In the genomic region with DNA sequence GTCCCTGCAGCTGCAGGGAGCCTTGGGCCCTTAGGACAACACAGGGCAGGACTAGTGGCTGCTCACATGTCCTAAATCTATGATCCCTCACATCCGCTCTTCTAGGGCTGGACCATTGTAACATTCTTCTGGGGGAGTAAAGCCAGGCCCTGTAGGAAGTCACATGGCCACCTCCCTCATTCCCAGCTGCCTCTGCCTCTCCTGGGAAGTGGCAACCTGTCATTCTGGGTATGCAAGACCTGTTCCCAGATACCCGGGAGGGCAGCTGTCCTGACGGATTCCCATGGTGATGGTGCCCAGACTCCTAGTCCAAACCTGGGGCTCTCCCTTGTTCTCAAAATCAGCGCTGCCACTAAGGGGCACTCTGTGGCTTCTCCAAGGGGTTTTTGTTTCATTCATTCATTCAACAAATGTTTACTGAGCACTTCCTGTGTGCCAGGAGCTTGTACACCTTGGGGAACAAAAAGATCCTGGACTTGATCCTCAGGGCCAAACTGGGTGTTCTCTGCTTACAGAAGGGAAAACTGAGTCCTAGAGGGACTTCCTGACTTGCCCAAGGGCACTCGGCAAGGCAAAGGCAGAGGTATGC, we compare ENCODE assay signal across 24 cellular contexts.
A peak's percentile ranks its signal among the peaks of the same experiment; 100 is the strongest.
DNase-seq lines count a peak whose midpoint lies in the region; ATAC-seq and TF ChIP-seq lines count a peak whose summit lies in the region.
"Had no signal": no experiment of that assay in that cellular context is flagged by ENCODE, and none has a peak within 500 bp of the region (broad histone marks: within the 10 kb centered on the region; RNA-seq: fewer than 3 reads in every experiment).

No MANE protein-coding gene starts in this region.

- H3K36me3 ChIP-seq in BE2C (no peaks in the 10 kb centered on the region), parathyroid adenoma (ENCODE audit: control insufficient read depth, insufficient read depth, low read length) (no peaks in the 10 kb centered on the region)
- H3K36me3 ChIP-seq: suprapubic skin had no signal

- TF ChIP-seq CTCF in BE2C (IDR thresholded peaks at IDR 0.05; ENCODE audit: low read depth, low read length), result no peak
- TF ChIP-seq CTCF in fibroblast of villous mesenchyme (IDR thresholded peaks at IDR 0.05; ENCODE audit: insufficient read depth, low read depth, low read length), result no peak
- TF ChIP-seq CTCF in parathyroid adenoma (IDR thresholded peaks at IDR 0.05), result no peak
- TF ChIP-seq CTCF in natural killer cell (IDR thresholded peaks at IDR 0.05), result no peak

- H3K4me3 Mint-ChIP-seq in natural killer cell, result no peak overlapping the region
- H3K4me3 Mint-ChIP-seq: activated CD4-positive, alpha-beta memory T cell treated with anti-CD3 and anti-CD28 coated beads for 36 hours; activated naive CD8-positive, alpha-beta T cell; stimulated activated naive B cell treated with anti-CD40 and anti-IgM and Interleukin-4, amounts not matched to agents 10 μg/mL and 1 μg/mL and 100 μg/mL, for 72 hours had no signal

- H3K27me3 ChIP-seq in BE2C (no peaks in the 10 kb centered on the region), parathyroid adenoma (ENCODE audit: control insufficient read depth, insufficient read depth, low read length) (no peaks in the 10 kb centered on the region)
- H3K27me3 ChIP-seq: heart left ventricle, suprapubic skin had no signal

- H3K27ac Mint-ChIP-seq in natural killer cell, result no peak overlapping the region
- H3K27ac Mint-ChIP-seq: activated CD4-positive, alpha-beta memory T cell treated with anti-CD3 and anti-CD28 coated beads for 36 hours; activated naive CD8-positive, alpha-beta T cell; stimulated activated naive B cell treated with anti-CD40 and anti-IgM and Interleukin-4, amounts not matched to agents 10 μg/mL and 1 μg/mL and 100 μg/mL, for 72 hours had no signal

- no peak overlapping the region for H3K9ac ChIP-seq in parathyroid adenoma

- no peaks in the 10 kb centered on the region for H3K9me3 Mint-ChIP-seq in natural killer cell
- H3K9me3 Mint-ChIP-seq: activated CD4-positive, alpha-beta memory T cell treated with anti-CD3 and anti-CD28 coated beads for 36 hours; stimulated activated naive B cell treated with anti-CD40 and anti-IgM and Interleukin-4, amounts not matched to agents 10 μg/mL and 1 μg/mL and 100 μg/mL, for 72 hours had no signal

- H3K9me3 ChIP-seq in BE2C, result no peaks in the 10 kb centered on the region
- no peaks in the 10 kb centered on the region for H3K9me3 ChIP-seq in parathyroid adenoma (ENCODE audit: control insufficient read depth, low read length)
- H3K9me3 ChIP-seq: heart left ventricle, suprapubic skin had no signal

- H3K4me1 ChIP-seq in BE2C (peaks cover 38% of the 10 kb centered on the region), parathyroid adenoma (peaks cover 34% of the 10 kb centered on the region)

- DNase-seq in BE2C (peak; percentile 38), NCI-H1417 treated with DMSO at 0.1 percent for 48 hours (lab: John Stamatoyannopoulos, UW) (peak; percentile 89), fibroblast of villous mesenchyme (ENCODE audit: low read depth) (peak; percentile 24), T1000 (lab: John Stamatoyannopoulos, UW) (no peak), NCI-H1105 (lab: John Stamatoyannopoulos, UW) (no peak), natural killer cell (no peak)
- DNase-seq: activated CD4-positive, alpha-beta memory T cell treated with anti-CD3 and anti-CD28 coated beads for 36 hours; activated CD8-positive, alpha-beta memory T cell treated with anti-CD3 and anti-CD28 coated beads, Interleukin-2, amount 50 U/mL, for 48 hours; central memory CD4-positive, alpha-beta T cell; EL; heart left ventricle; NCI-H2107; NCI-H446; SIG-M5; stimulated activated CD4-positive, alpha-beta T cell treated with anti-CD3 and anti-CD28 coated beads, Interleukin-4, amount 100 ng/mL, for 1 hour; stimulated activated naive B cell treated with anti-CD40 and anti-IgM and Interleukin-4, amounts not matched to agents 10 μg/mL and 1 μg/mL and 100 μg/mL, for 72 hours had no signal

- peaks cover 0 to 9% of the 10 kb centered on the region in 2 donors for H3K27me3 Mint-ChIP-seq in natural killer cell (ENCODE audit: low read depth in 2 of 2)

- H3K4me3 ChIP-seq in BE2C (ENCODE audit: low read depth, low read length), result no peak overlapping the region
- no peak overlapping the region for H3K4me3 ChIP-seq in fibroblast of villous mesenchyme (ENCODE audit: low read depth, low read length)
- no peak overlapping the region for H3K4me3 ChIP-seq in parathyroid adenoma (ENCODE audit: low read depth, low read length)
- H3K4me3 ChIP-seq: suprapubic skin had no signal

- H3K4me2 ChIP-seq in parathyroid adenoma (ENCODE audit: low read length), result peak overlapping the region; percentile 16

- no peaks in the 10 kb centered on the region for H3K4me1 Mint-ChIP-seq in natural killer cell

- intact Hi-C loops in natural killer cell (cut with micrococcal nuclease), result no loop called here

- H3K36me3 Mint-ChIP-seq in natural killer cell, result no peaks in the 10 kb centered on the region
- H3K36me3 Mint-ChIP-seq: activated CD4-positive, alpha-beta memory T cell treated with anti-CD3 and anti-CD28 coated beads for 36 hours; activated naive CD8-positive, alpha-beta T cell; stimulated activated naive B cell treated with anti-CD40 and anti-IgM and Interleukin-4, amounts not matched to agents 10 μg/mL and 1 μg/mL and 100 μg/mL, for 72 hours had no signal

- no peaks in the 10 kb centered on the region for H3K79me2 ChIP-seq in parathyroid adenoma

- H2AFZ ChIP-seq in parathyroid adenoma, result peak overlapping the region; percentile 63

- peak overlapping the region; percentile 88 for H3K27ac ChIP-seq in parathyroid adenoma
- H3K27ac ChIP-seq: C4-2B, suprapubic skin had no signal

- ATAC-seq in natural killer cell, result no peak
- ATAC-seq in HG02970 (IDR thresholded peaks at IDR 0.05; ENCODE audit: low FRiP score, unreplicated experiment), result no peak
- ATAC-seq: activated CD4-positive, CD25-positive, alpha-beta regulatory T cell treated with anti-CD3 and anti-CD28 coated beads, Interleukin-2, amount 50 U/mL, for 24 hours; HCT116; left lobe of liver; stimulated activated naive B cell treated with anti-CD40 and anti-IgM and Interleukin-4, amounts not matched to agents 10 μg/mL and 1 μg/mL and 100 μg/mL, for 72 hours had no signal

Comparison
In these comparisons a context has a peak if more than half of its experiments do, and no peak if none do; other contexts are left out.
1. DNase-seq: peak in BE2C (single experiment), NCI-H1417 treated with DMSO at 0.1 percent for 48 hours (single experiment) and fibroblast of villous mesenchyme (single experiment); none in T1000 (single experiment), NCI-H1105 (single experiment) and natural killer cell (single experiment).